In genomic region chr10:34612446-34612845, GRCh38 we compare ENCODE assay signal across 15 cellular contexts.
"Had no signal": no experiment of that assay in that cellular context is flagged by ENCODE, and none has a peak within 500 bp of the region (broad histone marks: within the 10 kb centered on the region; RNA-seq: fewer than 3 reads in every experiment).

No MANE protein-coding gene starts in this region.

- H3K4me3 ChIP-seq: heart right ventricle, left ventricle myocardium inferior, psoas muscle had no signal

- H3K9me3 ChIP-seq: heart right ventricle, left ventricle myocardium inferior, psoas muscle had no signal

- H3K27ac ChIP-seq: heart right ventricle, left ventricle myocardium inferior, psoas muscle had no signal

- H3K27me3 ChIP-seq: heart right ventricle had no signal

- DNase-seq: activated CD8-positive, alpha-beta memory T cell treated with anti-CD3 and anti-CD28 coated beads, Interleukin-2, amount 50 U/mL, for 4 hours; activated CD8-positive, alpha-beta T cell treated with anti-CD3 and anti-CD28 coated beads for 36 hours; activated naive CD8-positive, alpha-beta T cell treated with anti-CD3 and anti-CD28 coated beads, Interleukin-2, amount 50 U/mL, for 24 hours; activated T-cell treated with anti-CD3 and anti-CD28 coated beads, Interleukin-2, amount 50 U/mL, for 72 hours; endodermal cell; foreskin melanocyte; heart right ventricle; kidney; left ventricle myocardium inferior; mesenchymal stem cell; psoas muscle; stimulated activated CD4-positive, alpha-beta T cell treated with anti-CD3 and anti-CD28 coated beads, Interleukin-2, amount 100 ng/mL, for 48 hours; stimulated activated naive CD4-positive, alpha-beta T cell treated with Interleukin-2 at 50 U/mL for 16 hours; T-helper 9 cell had no signal

- ATAC-seq: activated CD8-positive, alpha-beta T cell treated with anti-CD3 and anti-CD28 coated beads for 36 hours; activated naive CD8-positive, alpha-beta T cell treated with anti-CD3 and anti-CD28 coated beads, Interleukin-2, amount 50 U/mL, for 24 hours; activated T-cell treated with anti-CD3 and anti-CD28 coated beads, Interleukin-2, amount 50 U/mL, for 72 hours; esophagus mucosa; heart right ventricle; psoas muscle had no signal

- FAIRE-seq: kidney had no signal

- H3K36me3 ChIP-seq: heart right ventricle, left ventricle myocardium inferior had no signal
